8 cellular contexts compared by ENCODE assay signal in genomic region chr11:83070878-83071640, GRCh38. TPM values are rescaled to one million over a fixed set of nuclear protein-coding genes. Genes with fewer than 3 reads are reported as not detected.
DNase-seq lines count a peak whose midpoint lies in the region; ATAC-seq and TF ChIP-seq lines count a peak whose summit lies in the region.

No MANE protein-coding gene starts in this region.

- no peaks in the 10 kb centered on the region for H3K9me3 ChIP-seq in CD4-positive, alpha-beta memory T cell (ENCODE audit: control insufficient read depth in 1 of 2, low read length in 2 of 2)
- H3K9me3 ChIP-seq in HUES48 (ENCODE audit: control insufficient read depth, insufficient read depth, low read length), result no peaks in the 10 kb centered on the region

- POLR2A ChIA-PET in CD4-positive, alpha-beta memory T cell (lab: Charles Lee; ENCODE audit: partially characterized antibody), result interaction anchor here (0.9 to 8.3 kb wide), 25 partner anchors 9 to 211 kb away, joined by 3 to 188 read pairs (median 4); partner anchors contain the start of genes ANKRD42, DDIAS, PCF11 and PRCP

- ATAC-seq in HG03159 (IDR thresholded peaks at IDR 0.05; ENCODE audit: unreplicated experiment), result no peak
- no peak for ATAC-seq in GM18861 (IDR thresholded peaks at IDR 0.05; ENCODE audit: unreplicated experiment)

- H3K4me3 Mint-ChIP-seq in CD4-positive, alpha-beta memory T cell, result no peak overlapping the region

- peak overlapping the region; percentile 97 for H3K27ac ChIP-seq in CD4-positive, alpha-beta memory T cell (ENCODE audit: low read depth, low read length)
- peak overlapping the region; percentile 95 for H3K27ac ChIP-seq in HUES48 (ENCODE audit: low read depth, low read length)

- H3K27me3 ChIP-seq in CD4-positive, alpha-beta memory T cell (ENCODE audit: insufficient read depth, low read length), result no peaks in the 10 kb centered on the region
- no peaks in the 10 kb centered on the region for H3K27me3 ChIP-seq in HUES48 (ENCODE audit: control insufficient read depth, insufficient read depth, low read length)

- DNase-seq in CD4-positive, alpha-beta memory T cell, result peak in 4 of 5 donors; percentile 22 to 32 (median 28)
- DNase-seq in activated CD8-positive, alpha-beta memory T cell treated with anti-CD3 and anti-CD28 coated beads, Interleukin-2, amount 50 U/mL, for 48 hours, result peak; percentile 66
- peak in 1 of 2 donors; percentile 50 for DNase-seq in foreskin fibroblast
- peak; percentile 49 for DNase-seq in occipital lobe (lab: John Stamatoyannopoulos, UW)
- DNase-seq in DMS153 treated with DMSO at 0.1 percent for 48 hours (lab: John Stamatoyannopoulos, UW; ENCODE audit: unreplicated experiment), result no peak

- no peaks in the 10 kb centered on the region for H3K27me3 Mint-ChIP-seq in CD4-positive, alpha-beta memory T cell

- intact Hi-C loops in CD4-positive, alpha-beta memory T cell (cut with micrococcal nuclease), result loop anchor here (1.0 to 5.0 kb wide), 9 partner anchors 46 to 215 kb away; partner anchors contain the start of genes CCDC90B and DDIAS

- H3K36me3 Mint-ChIP-seq in CD4-positive, alpha-beta memory T cell, result peaks cover 12 to 19% of the 10 kb centered on the region in 2 donors

- no peak overlapping the region for H3K27ac Mint-ChIP-seq in CD4-positive, alpha-beta memory T cell

- peaks cover 57% of the 10 kb centered on the region for H3K4me1 ChIP-seq in CD4-positive, alpha-beta memory T cell (ENCODE audit: insufficient read depth, low read length)
- peaks cover 20% of the 10 kb centered on the region for H3K4me1 ChIP-seq in HUES48 (ENCODE audit: control insufficient read depth, insufficient read depth, low read length)

- peaks cover 0 to 1% (median 0%) of the 10 kb centered on the region in 8 donors for H3K9me3 Mint-ChIP-seq in CD4-positive, alpha-beta memory T cell

- H3K4me3 ChIP-seq in CD4-positive, alpha-beta memory T cell (ENCODE audit: low read length in 2 of 2), result peak overlapping the region; percentile 89 to 91
- H3K4me3 ChIP-seq in HUES48 (ENCODE audit: low read depth, low read length) (peak overlapping the region; percentile 90), foreskin fibroblast (ENCODE audit: low read depth in 1 of 2, low read length in 2 of 2) (peak overlapping the region; percentile 67 to 85)

- H3K36me3 ChIP-seq in CD4-positive, alpha-beta memory T cell (ENCODE audit: insufficient read depth, low read length), result no peaks in the 10 kb centered on the region
- peaks cover 24% of the 10 kb centered on the region for H3K36me3 ChIP-seq in HUES48 (ENCODE audit: control insufficient read depth, insufficient read depth, low read length)

- peak overlapping the region; percentile 85 for H3K9ac ChIP-seq in HUES48 (ENCODE audit: low read depth, low read length)

- CTCF ChIA-PET in CD4-positive, alpha-beta memory T cell (lab: Charles Lee; ENCODE audit: partially characterized antibody), result interaction anchor here (0.8 to 3.0 kb wide), 8 partner anchors 9 to 204 kb away, joined by 3 to 16 read pairs (median 4); partner anchors contain the start of gene PCF11

- peaks cover 6 to 39% (median 24%) of the 10 kb centered on the region in 4 donors for H3K4me1 Mint-ChIP-seq in CD4-positive, alpha-beta memory T cell

- no peak for TF ChIP-seq CTCF in foreskin fibroblast (IDR thresholded peaks at IDR 0.05; ENCODE audit: low read depth, low read length)

RNA-seq across cellular contexts. Expression of gene RAB30, which starts 0.6 kb away (rescaled TPM):
- 10 to 100 TPM; 12.3 to 14.1 TPM for total RNA-seq in CD4-positive, alpha-beta memory T cell
- polyA plus RNA-seq in CD4-positive, alpha-beta memory T cell, result 1 to 10 TPM; 5.0 to 8.9 TPM
- total RNA-seq in occipital lobe, result 47.3 TPM
